16 cellular contexts compared by ENCODE assay signal in the genomic region with DNA sequence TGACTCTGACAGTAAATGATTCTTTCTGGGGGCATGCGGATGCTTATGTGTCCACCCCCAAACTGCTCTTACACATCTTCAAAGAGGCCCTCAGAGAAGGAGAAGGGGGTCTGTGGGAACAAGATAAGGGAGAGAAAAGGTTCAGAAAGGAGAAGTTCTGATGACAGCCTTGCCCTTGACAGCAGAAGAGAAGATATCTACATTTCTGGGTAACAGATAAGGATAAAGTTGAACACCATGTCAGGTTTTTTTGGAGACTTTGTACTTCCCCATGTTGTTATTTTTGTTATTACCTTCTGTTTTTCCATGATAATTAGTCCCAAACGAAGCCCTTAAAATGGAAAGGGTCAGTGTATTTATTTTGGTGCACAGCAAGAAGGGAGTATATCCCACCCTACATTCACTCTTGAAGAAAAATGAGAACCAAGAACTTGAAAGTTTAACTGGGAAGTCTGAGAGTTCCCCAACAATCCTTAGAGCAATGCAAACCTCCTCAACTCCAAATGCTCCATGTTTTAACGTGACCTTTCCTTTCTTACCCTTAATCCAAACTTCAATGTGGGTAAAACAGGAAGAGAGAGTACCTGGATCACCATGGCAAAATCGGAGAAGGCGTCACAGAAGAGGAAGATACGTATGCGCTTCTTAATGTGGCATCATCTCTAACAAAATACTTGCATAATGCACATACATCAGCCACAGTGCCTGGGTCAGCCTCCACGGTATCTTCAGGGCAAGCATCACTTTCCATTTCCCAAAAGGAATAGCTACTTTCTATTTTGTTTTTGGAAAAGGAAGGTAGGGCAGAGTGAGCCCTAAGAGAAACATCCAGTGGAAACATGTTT.
"Had no signal": no experiment of that assay in that cellular context is flagged by ENCODE, and none has a peak within 500 bp of the region (broad histone marks: within the 10 kb centered on the region; RNA-seq: fewer than 3 reads in every experiment).

No MANE protein-coding gene starts in this region.

- H3K27ac ChIP-seq: tibial artery had no signal

- H3K27me3 Mint-ChIP-seq: activated T-helper 17 cell treated with anti-CD3 and anti-CD28 coated beads, Interleukin-2, amount 50 U/mL, for 72 hours had no signal

- H3K4me1 Mint-ChIP-seq: activated naive CD8-positive, alpha-beta T cell treated with anti-CD3 and anti-CD28 coated beads, Interleukin-2, amount 50 U/mL, for 24 hours; activated T-helper 17 cell treated with anti-CD3 and anti-CD28 coated beads, Interleukin-2, amount 50 U/mL, for 72 hours; immature natural killer cell; natural killer cell had no signal

- H3K36me3 Mint-ChIP-seq: natural killer cell; stimulated activated naive B cell treated with anti-CD40 and anti-IgM and Interleukin-4, amounts not matched to agents 10 μg/mL and 1 μg/mL and 100 μg/mL, for 72 hours had no signal

- H3K4me3 Mint-ChIP-seq: activated naive CD8-positive, alpha-beta T cell treated with anti-CD3 and anti-CD28 coated beads, Interleukin-2, amount 50 U/mL, for 24 hours; activated T-helper 17 cell treated with anti-CD3 and anti-CD28 coated beads, Interleukin-2, amount 50 U/mL, for 72 hours; immature natural killer cell; natural killer cell; stimulated activated naive B cell treated with anti-CD40 and anti-IgM and Interleukin-4, amounts not matched to agents 10 μg/mL and 1 μg/mL and 100 μg/mL, for 72 hours had no signal

- H3K36me3 ChIP-seq: tibial artery had no signal

- H3K4me1 ChIP-seq: tibial artery had no signal

- ATAC-seq: activated naive CD8-positive, alpha-beta T cell treated with anti-CD3 and anti-CD28 coated beads, Interleukin-2, amount 50 U/mL, for 24 hours; activated T-helper 17 cell treated with anti-CD3 and anti-CD28 coated beads, Interleukin-2, amount 50 U/mL, for 72 hours; stimulated activated naive B cell treated with anti-CD40 and anti-IgM and Interleukin-4, amounts not matched to agents 10 μg/mL and 1 μg/mL and 100 μg/mL, for 72 hours had no signal

- H3K4me3 ChIP-seq: tibial artery had no signal

- DNase-seq: activated CD4-positive, CD25-positive, alpha-beta regulatory T cell treated with anti-CD3 and anti-CD28 coated beads, Interleukin-2, amount 50 U/mL, for 72 hours; activated naive CD4-positive, alpha-beta T cell treated with Interleukin-2 at 50 U/mL for 16 hours; activated naive CD8-positive, alpha-beta T cell treated with anti-CD3 and anti-CD28 coated beads, Interleukin-2, amount 50 U/mL, for 24 hours; aorta; cerebellar nuclear complex; effector CD8-positive, alpha-beta T cell; foreskin fibroblast; immature natural killer cell; mesenchymal stem cell; natural killer cell; nucleus accumbens; posterior cingulate gyrus; stimulated activated CD4-positive, alpha-beta T cell treated with anti-CD3 and anti-CD28 coated beads, Interleukin-2, amount 100 ng/mL, for 48 hours; stimulated activated naive B cell treated with anti-CD40 and anti-IgM and Interleukin-4, amounts not matched to agents 10 μg/mL and 1 μg/mL and 100 μg/mL, for 72 hours; tibial artery had no signal

- H3K9me3 ChIP-seq: tibial artery had no signal

- H3K27me3 ChIP-seq: tibial artery had no signal

- H3K27ac Mint-ChIP-seq: activated naive CD8-positive, alpha-beta T cell treated with anti-CD3 and anti-CD28 coated beads, Interleukin-2, amount 50 U/mL, for 24 hours; activated T-helper 17 cell treated with anti-CD3 and anti-CD28 coated beads, Interleukin-2, amount 50 U/mL, for 72 hours; immature natural killer cell; natural killer cell; stimulated activated naive B cell treated with anti-CD40 and anti-IgM and Interleukin-4, amounts not matched to agents 10 μg/mL and 1 μg/mL and 100 μg/mL, for 72 hours had no signal

- H3K9me3 Mint-ChIP-seq: activated T-helper 17 cell treated with anti-CD3 and anti-CD28 coated beads, Interleukin-2, amount 50 U/mL, for 72 hours; immature natural killer cell; natural killer cell had no signal
